Comparison of ENCODE assay signal across 32 cellular contexts in the genomic region with DNA sequence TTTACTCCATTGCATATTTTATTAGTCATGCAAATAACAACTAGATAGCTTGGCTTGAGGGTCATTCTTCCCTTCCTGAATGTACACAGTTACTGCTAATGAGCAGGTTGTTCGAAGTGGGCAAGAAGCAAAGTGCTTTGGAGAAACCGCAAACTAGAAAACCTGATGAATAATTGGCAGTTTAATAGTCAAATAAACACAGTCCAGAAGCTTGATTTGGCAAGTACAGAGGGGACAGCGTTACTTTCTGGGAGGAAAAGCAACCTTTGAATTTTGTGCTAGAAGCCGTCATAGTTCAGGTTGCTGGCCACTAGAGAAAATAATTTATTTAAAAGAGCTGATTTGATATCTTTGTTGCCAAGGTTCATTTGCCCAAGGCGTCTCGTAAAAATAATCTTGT.
"Had no signal": no experiment of that assay in that cellular context is flagged by ENCODE, and none has a peak within 500 bp of the region (broad histone marks: within the 10 kb centered on the region; RNA-seq: fewer than 3 reads in every experiment).

No MANE protein-coding gene starts in this region.

- H3K9me3 ChIP-seq: ascending aorta, body of pancreas, breast epithelium, MG63, Peyer's patch had no signal

- H3K36me3 ChIP-seq: ascending aorta, breast epithelium, MG63, Peyer's patch had no signal

- H3K27me3 ChIP-seq: ascending aorta, body of pancreas, breast epithelium, Peyer's patch had no signal

- H3K4me3 ChIP-seq: ascending aorta, body of pancreas, breast epithelium, MG63, Peyer's patch had no signal

- ATAC-seq: activated CD8-positive, alpha-beta T cell treated with anti-CD3 and anti-CD28 coated beads for 36 hours; activated T-cell treated with anti-CD3 and anti-CD28 coated beads, Interleukin-2, amount 50 U/mL, for 72 hours; activated T-helper 17 cell treated with anti-CD3 and anti-CD28 coated beads, Interleukin-2, amount 50 U/mL, for 72 hours; body of pancreas; PC-3 had no signal

- H3K27ac ChIP-seq: ascending aorta, body of pancreas, breast epithelium, Peyer's patch had no signal

- DNase-seq: activated CD4-positive, alpha-beta T cell treated with anti-CD3 and anti-CD28 coated beads, Interleukin-2, amount 10 ng/mL, durations not matched to agents 24 days and 14 days; activated CD4-positive, alpha-beta T cell treated with anti-CD3 and anti-CD28 coated beads, Interleukin-2, amount 50 U/mL, for 4 hours; activated CD8-positive, alpha-beta T cell treated with anti-CD3 and anti-CD28 coated beads for 36 hours; activated gamma-delta T cell; activated naive CD4-positive, alpha-beta T cell treated with Interleukin-2 at 50 U/mL for 16 hours; activated naive CD8-positive, alpha-beta T cell treated with anti-CD3 and anti-CD28 coated beads, Interleukin-2, amount 10 ng/mL, durations not matched to agents 7 days and 5 days; activated T-cell treated with anti-CD3 and anti-CD28 coated beads, Interleukin-2, amount 50 U/mL, for 1 hour; activated T-cell treated with anti-CD3 and anti-CD28 coated beads, Interleukin-2, amount 50 U/mL, for 72 hours; amygdala; body of pancreas; Karpas-422; MG63; MV-4-11; NCI-H1092; NCI-H1417 treated with DMSO at 0.1 percent for 48 hours; NCI-H187 treated with DMSO at 0.1 percent for 48 hours; NCI-H2081; NCI-H2171 treated with DMSO at 0.1 percent for 48 hours; NCI-H2227 treated with DMSO at 0.1 percent for 48 hours; NCI-H446; NCI-H510A treated with DMSO at 0.1 percent for 48 hours; NK-92 treated with Interleukin-12 subunit alpha and Interleukin-12 subunit beta, amount 100 ng/mL, for 24 hours; PC-3; Peyer's patch; RPMI8226; SW 1271; T-helper 1 cell; T-helper 2 cell; T-helper 9 cell had no signal

- H3K4me1 ChIP-seq: ascending aorta, breast epithelium, Peyer's patch had no signal
